ENCODE assay signal across 15 cellular contexts in genomic region chr11:128874406-128874805, GRCh38. TPM values are rescaled to one million over a fixed set of nuclear protein-coding genes. Genes with fewer than 3 reads are reported as not detected.
"Had no signal": no experiment of that assay in that cellular context is flagged by ENCODE, and none has a peak within 500 bp of the region (broad histone marks: within the 10 kb centered on the region; RNA-seq: fewer than 3 reads in every experiment).

No MANE protein-coding gene starts in this region.

- ATAC-seq: activated CD8-positive, alpha-beta T cell treated with anti-CD3 and anti-CD28 coated beads, Interleukin-2, amount 10 ng/mL, durations not matched to agents 7 days and 5 days; effector memory CD8-positive, alpha-beta T cell; left lung; natural killer cell treated with Interleukin-12 subunit alpha and Interleukin-12 subunit beta and Interleukin-15 and Interleukin-18, amount 100 ng/mL, for 72 hours; sciatic nerve had no signal

- H3K4me3 ChIP-seq: left lung had no signal

- DNase-seq: activated CD4-positive, alpha-beta T cell treated with anti-CD3 and anti-CD28 coated beads for 4 hours; activated CD8-positive, alpha-beta T cell treated with anti-CD3 and anti-CD28 coated beads, Interleukin-2, amount 10 ng/mL, durations not matched to agents 7 days and 5 days; activated naive CD4-positive, alpha-beta T cell treated with anti-CD3 and anti-CD28 coated beads for 36 hours; amniotic stem cell; cerebellar nuclear complex; effector memory CD8-positive, alpha-beta T cell; left lung; stimulated activated CD4-positive, alpha-beta T cell treated with anti-CD3 and anti-CD28 coated beads, Interleukin-2, amount 100 ng/mL, for 48 hours; stimulated activated naive CD4-positive, alpha-beta T cell treated with Interleukin-2 at 50 U/mL for 16 hours; T1000 had no signal

RNA-seq across cellular contexts. Expression of gene KCNJ1, which starts 7.3 kb away (rescaled TPM):
- total RNA-seq: activated CD8-positive, alpha-beta T cell treated with anti-CD3 and anti-CD28 coated beads, Interleukin-2, amount 10 ng/mL, durations not matched to agents 7 days and 5 days; activated naive CD4-positive, alpha-beta T cell treated with anti-CD3 and anti-CD28 coated beads for 36 hours; fibroblast of villous mesenchyme; left lung; mucosa of gallbladder; natural killer cell treated with Interleukin-12 subunit alpha and Interleukin-12 subunit beta and Interleukin-15 and Interleukin-18, amount 100 ng/mL, for 72 hours; pulmonary artery endothelial cell had no signal

RNA-seq across cellular contexts. Expression of gene KCNJ5, which starts 16.8 kb away (rescaled TPM):
- total RNA-seq: activated CD8-positive, alpha-beta T cell treated with anti-CD3 and anti-CD28 coated beads, Interleukin-2, amount 10 ng/mL, durations not matched to agents 7 days and 5 days; activated naive CD4-positive, alpha-beta T cell treated with anti-CD3 and anti-CD28 coated beads for 36 hours; natural killer cell treated with Interleukin-12 subunit alpha and Interleukin-12 subunit beta and Interleukin-15 and Interleukin-18, amount 100 ng/mL, for 72 hours; pulmonary artery endothelial cell had no signal
